ENCODE assay signal across 22 cellular contexts in genomic region chr18:74229891-74230290, GRCh38.
"Had no signal": no experiment of that assay in that cellular context is flagged by ENCODE, and none has a peak within 500 bp of the region (broad histone marks: within the 10 kb centered on the region; RNA-seq: fewer than 3 reads in every experiment).

No MANE protein-coding gene starts in this region.

- H3K27ac ChIP-seq: coronary artery, heart left ventricle, left lung, lower lobe of right lung, parathyroid adenoma, prostate gland, thoracic aorta, transverse colon had no signal

- H3K27me3 ChIP-seq: heart left ventricle, left lung, transverse colon had no signal

- H3K4me3 ChIP-seq: coronary artery, heart left ventricle, left lung, lower lobe of right lung, prostate gland, skin epidermis, thoracic aorta, transverse colon had no signal

- H3K27ac Mint-ChIP-seq: natural killer cell treated with Interleukin-12 subunit alpha and Interleukin-12 subunit beta and Interleukin-15 and Interleukin-18, amount 100 ng/mL, for 72 hours had no signal

- FAIRE-seq: endometrium, frontal cortex had no signal

- DNase-seq: central memory CD4-positive, alpha-beta T cell; effector CD8-positive, alpha-beta T cell; heart left ventricle; hippocampal formation; left lung; lower lobe of right lung; mesenchymal stem cell; midbrain; stimulated activated CD4-positive, alpha-beta T cell treated with anti-CD3 and anti-CD28 coated beads, Interleukin-2, amount 100 ng/mL, for 24 hours; stimulated activated CD4-positive, alpha-beta T cell treated with anti-CD3 and anti-CD28 coated beads, Interleukin-4, amount 100 ng/mL, for 4 hours; stimulated activated naive CD4-positive, alpha-beta T cell; transverse colon had no signal

- H3K9ac ChIP-seq: parathyroid adenoma had no signal

- H3K4me3 Mint-ChIP-seq: natural killer cell treated with Interleukin-12 subunit alpha and Interleukin-12 subunit beta and Interleukin-15 and Interleukin-18, amount 100 ng/mL, for 72 hours had no signal

- H3K9me3 Mint-ChIP-seq: natural killer cell treated with Interleukin-12 subunit alpha and Interleukin-12 subunit beta and Interleukin-15 and Interleukin-18, amount 100 ng/mL, for 72 hours had no signal

- H3K36me3 ChIP-seq: heart left ventricle, left lung, lower lobe of right lung, prostate gland, thoracic aorta, transverse colon had no signal

- H3K36me3 Mint-ChIP-seq: natural killer cell treated with Interleukin-12 subunit alpha and Interleukin-12 subunit beta and Interleukin-15 and Interleukin-18, amount 100 ng/mL, for 72 hours had no signal

- ATAC-seq: esophagus mucosa, heart left ventricle, left lung, lower lobe of right lung, sciatic nerve had no signal

- H3K9me3 ChIP-seq: heart left ventricle, left lung, lower lobe of right lung, prostate gland, thoracic aorta, transverse colon had no signal

- H3K4me1 ChIP-seq: parathyroid adenoma, prostate gland had no signal
